ENCODE assay signal across 1 cellular context in genomic region chr20:50628326-50628725, GRCh38.
TF ChIP-seq lines count a peak whose summit lies in the region.

No MANE protein-coding gene starts in this region.

TF ChIP-seq in HepG2, 621 proteins besides CTCF, POLR2A, EP300 and RAD21 (continued from another document and continues in another):
- TF ChIP-seq, protein P1, sequence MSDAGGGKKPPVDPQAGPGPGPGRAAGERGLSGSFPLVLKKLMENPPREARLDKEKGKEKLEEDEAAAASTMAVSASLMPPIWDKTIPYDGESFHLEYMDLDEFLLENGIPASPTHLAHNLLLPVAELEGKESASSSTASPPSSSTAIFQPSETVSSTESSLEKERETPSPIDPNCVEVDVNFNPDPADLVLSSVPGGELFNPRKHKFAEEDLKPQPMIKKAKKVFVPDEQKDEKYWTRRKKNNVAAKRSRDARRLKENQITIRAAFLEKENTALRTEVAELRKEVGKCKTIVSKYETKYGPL (CRISPR knock-in tag; IDR thresholded peaks at IDR 0.05), result no peak
- TF ChIP-seq ZNF512B (CRISPR knock-in tag; IDR thresholded peaks at IDR 0.05; ENCODE audit: borderline replicate concordance), result 0 out of 2 replicates have a peak, but pooled peaks have one; percentile 54
- TF ChIP-seq, protein P2, sequence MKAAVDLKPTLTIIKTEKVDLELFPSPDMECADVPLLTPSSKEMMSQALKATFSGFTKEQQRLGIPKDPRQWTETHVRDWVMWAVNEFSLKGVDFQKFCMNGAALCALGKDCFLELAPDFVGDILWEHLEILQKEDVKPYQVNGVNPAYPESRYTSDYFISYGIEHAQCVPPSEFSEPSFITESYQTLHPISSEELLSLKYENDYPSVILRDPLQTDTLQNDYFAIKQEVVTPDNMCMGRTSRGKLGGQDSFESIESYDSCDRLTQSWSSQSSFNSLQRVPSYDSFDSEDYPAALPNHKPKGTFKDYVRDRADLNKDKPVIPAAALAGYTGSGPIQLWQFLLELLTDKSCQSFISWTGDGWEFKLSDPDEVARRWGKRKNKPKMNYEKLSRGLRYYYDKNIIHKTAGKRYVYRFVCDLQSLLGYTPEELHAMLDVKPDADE (CRISPR knock-in tag; IDR thresholded peaks at IDR 0.05), result no peak
- TF ChIP-seq, protein P3, sequence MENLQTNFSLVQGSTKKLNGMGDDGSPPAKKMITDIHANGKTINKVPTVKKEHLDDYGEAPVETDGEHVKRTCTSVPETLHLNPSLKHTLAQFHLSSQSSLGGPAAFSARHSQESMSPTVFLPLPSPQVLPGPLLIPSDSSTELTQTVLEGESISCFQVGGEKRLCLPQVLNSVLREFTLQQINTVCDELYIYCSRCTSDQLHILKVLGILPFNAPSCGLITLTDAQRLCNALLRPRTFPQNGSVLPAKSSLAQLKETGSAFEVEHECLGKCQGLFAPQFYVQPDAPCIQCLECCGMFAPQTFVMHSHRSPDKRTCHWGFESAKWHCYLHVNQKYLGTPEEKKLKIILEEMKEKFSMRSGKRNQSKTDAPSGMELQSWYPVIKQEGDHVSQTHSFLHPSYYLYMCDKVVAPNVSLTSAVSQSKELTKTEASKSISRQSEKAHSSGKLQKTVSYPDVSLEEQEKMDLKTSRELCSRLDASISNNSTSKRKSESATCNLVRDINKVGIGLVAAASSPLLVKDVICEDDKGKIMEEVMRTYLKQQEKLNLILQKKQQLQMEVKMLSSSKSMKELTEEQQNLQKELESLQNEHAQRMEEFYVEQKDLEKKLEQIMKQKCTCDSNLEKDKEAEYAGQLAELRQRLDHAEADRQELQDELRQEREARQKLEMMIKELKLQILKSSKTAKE (CRISPR knock-in tag; IDR thresholded peaks at IDR 0.05; ENCODE audit: borderline replicate concordance), result peak; percentile 37; the same call in 1 of the 2 replicates
- TF ChIP-seq SRSF9 (IDR thresholded peaks at IDR 0.05; ENCODE audit: borderline replicate concordance, insufficient read depth, low read depth, low read length, poor library complexity, severe bottlenecking), result no peak
- TF ChIP-seq ZNF274 (CRISPR knock-in tag; IDR thresholded peaks at IDR 0.05), result no peak
- 0 out of 2 replicates have a peak, but pooled peaks have one; percentile 39 for TF ChIP-seq ZMYM3 (CRISPR knock-in tag; IDR thresholded peaks at IDR 0.05)
- no peak; the same call in 1 of the 2 replicates for TF ChIP-seq ZFX (CRISPR knock-in tag; IDR thresholded peaks at IDR 0.05; ENCODE audit: low read depth)
- peak; percentile 49; the same call in 1 of the 2 replicates for TF ChIP-seq DNMT1 (CRISPR knock-in tag; IDR thresholded peaks at IDR 0.05)
- peak; percentile 63; the same call in 1 of the 2 replicates for TF ChIP-seq TFAP4 (IDR thresholded peaks at IDR 0.05; ENCODE audit: borderline replicate concordance, low read depth)
- TF ChIP-seq SAP130 (CRISPR knock-in tag; IDR thresholded peaks at IDR 0.05; ENCODE audit: low read depth), result peak; percentile 31; the same call in 1 of the 2 replicates
- TF ChIP-seq ZBTB38 (CRISPR knock-in tag; IDR thresholded peaks at IDR 0.05), result peak; percentile 24; the same call in 1 of the 2 replicates
- no peak for TF ChIP-seq ZNF282 (IDR thresholded peaks at IDR 0.05; ENCODE audit: partially characterized antibody)
- TF ChIP-seq ZBTB43 (CRISPR knock-in tag; conservative IDR thresholded peaks at IDR 0.05), result no peak
- TF ChIP-seq SMARCC2 (IDR thresholded peaks at IDR 0.05), result no peak
- TF ChIP-seq STAT6 (CRISPR knock-in tag; IDR thresholded peaks at IDR 0.05; ENCODE audit: borderline replicate concordance), result no peak
- TF ChIP-seq, protein P4, sequence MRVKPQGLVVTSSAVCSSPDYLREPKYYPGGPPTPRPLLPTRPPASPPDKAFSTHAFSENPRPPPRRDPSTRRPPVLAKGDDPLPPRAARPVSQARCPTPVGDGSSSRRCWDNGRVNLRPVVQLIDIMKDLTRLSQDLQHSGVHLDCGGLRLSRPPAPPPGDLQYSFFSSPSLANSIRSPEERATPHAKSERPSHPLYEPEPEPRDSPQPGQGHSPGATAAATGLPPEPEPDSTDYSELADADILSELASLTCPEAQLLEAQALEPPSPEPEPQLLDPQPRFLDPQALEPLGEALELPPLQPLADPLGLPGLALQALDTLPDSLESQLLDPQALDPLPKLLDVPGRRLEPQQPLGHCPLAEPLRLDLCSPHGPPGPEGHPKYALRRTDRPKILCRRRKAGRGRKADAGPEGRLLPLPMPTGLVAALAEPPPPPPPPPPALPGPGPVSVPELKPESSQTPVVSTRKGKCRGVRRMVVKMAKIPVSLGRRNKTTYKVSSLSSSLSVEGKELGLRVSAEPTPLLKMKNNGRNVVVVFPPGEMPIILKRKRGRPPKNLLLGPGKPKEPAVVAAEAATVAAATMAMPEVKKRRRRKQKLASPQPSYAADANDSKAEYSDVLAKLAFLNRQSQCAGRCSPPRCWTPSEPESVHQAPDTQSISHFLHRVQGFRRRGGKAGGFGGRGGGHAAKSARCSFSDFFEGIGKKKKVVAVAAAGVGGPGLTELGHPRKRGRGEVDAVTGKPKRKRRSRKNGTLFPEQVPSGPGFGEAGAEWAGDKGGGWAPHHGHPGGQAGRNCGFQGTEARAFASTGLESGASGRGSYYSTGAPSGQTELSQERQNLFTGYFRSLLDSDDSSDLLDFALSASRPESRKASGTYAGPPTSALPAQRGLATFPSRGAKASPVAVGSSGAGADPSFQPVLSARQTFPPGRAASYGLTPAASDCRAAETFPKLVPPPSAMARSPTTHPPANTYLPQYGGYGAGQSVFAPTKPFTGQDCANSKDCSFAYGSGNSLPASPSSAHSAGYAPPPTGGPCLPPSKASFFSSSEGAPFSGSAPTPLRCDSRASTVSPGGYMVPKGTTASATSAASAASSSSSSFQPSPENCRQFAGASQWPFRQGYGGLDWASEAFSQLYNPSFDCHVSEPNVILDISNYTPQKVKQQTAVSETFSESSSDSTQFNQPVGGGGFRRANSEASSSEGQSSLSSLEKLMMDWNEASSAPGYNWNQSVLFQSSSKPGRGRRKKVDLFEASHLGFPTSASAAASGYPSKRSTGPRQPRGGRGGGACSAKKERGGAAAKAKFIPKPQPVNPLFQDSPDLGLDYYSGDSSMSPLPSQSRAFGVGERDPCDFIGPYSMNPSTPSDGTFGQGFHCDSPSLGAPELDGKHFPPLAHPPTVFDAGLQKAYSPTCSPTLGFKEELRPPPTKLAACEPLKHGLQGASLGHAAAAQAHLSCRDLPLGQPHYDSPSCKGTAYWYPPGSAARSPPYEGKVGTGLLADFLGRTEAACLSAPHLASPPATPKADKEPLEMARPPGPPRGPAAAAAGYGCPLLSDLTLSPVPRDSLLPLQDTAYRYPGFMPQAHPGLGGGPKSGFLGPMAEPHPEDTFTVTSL (CRISPR knock-in tag; IDR thresholded peaks at IDR 0.05; ENCODE audit: borderline replicate concordance), result no peak
- TF ChIP-seq ARID4A (CRISPR knock-in tag; IDR thresholded peaks at IDR 0.05; ENCODE audit: borderline replicate concordance), result 0 out of 2 replicates have a peak, but pooled peaks have one; percentile 26
- TF ChIP-seq ZNF768 (CRISPR knock-in tag; IDR thresholded peaks at IDR 0.05), result no peak
- TF ChIP-seq ZNF83 (CRISPR knock-in tag; IDR thresholded peaks at IDR 0.05; ENCODE audit: borderline replicate concordance), result no peak
- TF ChIP-seq, protein P5, sequence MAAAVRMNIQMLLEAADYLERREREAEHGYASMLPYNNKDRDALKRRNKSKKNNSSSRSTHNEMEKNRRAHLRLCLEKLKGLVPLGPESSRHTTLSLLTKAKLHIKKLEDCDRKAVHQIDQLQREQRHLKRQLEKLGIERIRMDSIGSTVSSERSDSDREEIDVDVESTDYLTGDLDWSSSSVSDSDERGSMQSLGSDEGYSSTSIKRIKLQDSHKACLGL (CRISPR knock-in tag; IDR thresholded peaks at IDR 0.05), result 0 out of 2 replicates have a peak, but pooled peaks have one; percentile 34
- no peak for TF ChIP-seq NRL (CRISPR knock-in tag; IDR thresholded peaks at IDR 0.05; ENCODE audit: borderline replicate concordance)
- 0 out of 2 replicates have a peak, but pooled peaks have one; percentile 45 for TF ChIP-seq MEF2D (CRISPR knock-in tag; IDR thresholded peaks at IDR 0.05)
- no peak for TF ChIP-seq ZKSCAN8 (CRISPR knock-in tag; IDR thresholded peaks at IDR 0.05; ENCODE audit: borderline replicate concordance)
- TF ChIP-seq ZBTB20 (CRISPR knock-in tag; IDR thresholded peaks at IDR 0.05; ENCODE audit: borderline replicate concordance, low read depth), result 0 out of 2 replicates have a peak, but pooled peaks have one; percentile 37
- peak; percentile 42; the same call in 1 of the 2 replicates for TF ChIP-seq IRF9 (CRISPR knock-in tag; IDR thresholded peaks at IDR 0.05; ENCODE audit: borderline replicate concordance)
